In the genomic region with DNA sequence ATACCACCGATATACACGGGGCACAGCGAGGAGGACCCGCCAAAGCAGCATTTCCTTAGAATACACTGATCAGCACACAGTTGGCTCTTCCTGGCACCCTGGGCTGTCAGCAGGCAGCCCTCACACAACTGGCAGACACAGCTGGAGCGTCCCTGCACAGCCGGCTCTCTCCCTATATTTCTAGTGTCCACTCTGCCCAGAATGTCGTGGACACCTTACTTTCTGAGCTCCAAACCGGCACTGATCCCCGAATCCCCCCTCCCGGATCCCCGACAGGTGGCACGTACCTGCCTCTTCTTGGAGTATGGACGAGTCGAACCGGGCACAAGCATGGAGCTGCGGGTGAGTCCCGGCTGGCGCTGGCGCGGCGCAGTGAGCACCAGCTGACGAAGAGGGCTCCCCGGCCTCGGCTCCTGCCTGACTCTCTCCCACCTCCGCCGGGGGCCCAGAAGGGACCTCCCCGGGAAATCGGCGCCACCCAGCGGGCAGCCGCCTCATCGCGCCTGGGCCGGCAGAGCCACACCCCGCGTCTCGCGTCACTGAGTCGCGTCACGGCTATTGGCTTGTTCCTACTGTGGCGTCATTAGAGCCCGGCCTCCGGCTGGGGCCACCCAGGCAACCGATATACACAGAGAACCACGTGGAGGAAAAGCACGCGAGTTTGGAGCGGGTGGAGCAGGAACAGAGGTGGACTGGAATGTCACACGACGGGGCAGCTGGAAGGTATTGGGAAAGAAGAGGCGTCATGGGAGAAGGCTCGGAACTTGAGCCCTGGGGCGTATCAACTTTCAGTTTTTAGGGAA, we compare ENCODE assay signal across 8 cellular contexts. TPM values are rescaled to one million over a fixed set of nuclear protein-coding genes. Genes with fewer than 3 reads are reported as not detected.
DNase-seq lines count a peak whose midpoint lies in the region; ATAC-seq and TF ChIP-seq lines count a peak whose summit lies in the region.

A gene with protein sequence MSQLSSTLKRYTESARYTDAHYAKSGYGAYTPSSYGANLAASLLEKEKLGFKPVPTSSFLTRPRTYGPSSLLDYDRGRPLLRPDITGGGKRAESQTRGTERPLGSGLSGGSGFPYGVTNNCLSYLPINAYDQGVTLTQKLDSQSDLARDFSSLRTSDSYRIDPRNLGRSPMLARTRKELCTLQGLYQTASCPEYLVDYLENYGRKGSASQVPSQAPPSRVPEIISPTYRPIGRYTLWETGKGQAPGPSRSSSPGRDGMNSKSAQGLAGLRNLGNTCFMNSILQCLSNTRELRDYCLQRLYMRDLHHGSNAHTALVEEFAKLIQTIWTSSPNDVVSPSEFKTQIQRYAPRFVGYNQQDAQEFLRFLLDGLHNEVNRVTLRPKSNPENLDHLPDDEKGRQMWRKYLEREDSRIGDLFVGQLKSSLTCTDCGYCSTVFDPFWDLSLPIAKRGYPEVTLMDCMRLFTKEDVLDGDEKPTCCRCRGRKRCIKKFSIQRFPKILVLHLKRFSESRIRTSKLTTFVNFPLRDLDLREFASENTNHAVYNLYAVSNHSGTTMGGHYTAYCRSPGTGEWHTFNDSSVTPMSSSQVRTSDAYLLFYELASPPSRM (minus strand): TSS at position 505 of the 803 bp plus-strand sequence. CDS start 8,210 bp downstream, outside the sequence.

- H3K79me2 ChIP-seq in mammary epithelial cell (ENCODE audit: insufficient read depth, low read length): no peaks in the 10 kb centered on the region

- H3K27me3 ChIP-seq in AG04450 (ENCODE audit: control insufficient read depth, insufficient read depth, low read length) (peaks cover 17% of the 10 kb centered on the region), mammary epithelial cell (ENCODE audit: insufficient read depth, low read length) (no peaks in the 10 kb centered on the region), iPS-20b (ENCODE audit: insufficient read depth, low read length) (peaks cover 44% of the 10 kb centered on the region), skeletal muscle tissue (ENCODE audit: control insufficient read depth in 3 of 3, insufficient read depth in 3 of 3, low read length in 3 of 3) (no peaks in the 10 kb centered on the region)

- no peaks in the 10 kb centered on the region for H3K36me3 ChIP-seq in mammary epithelial cell (ENCODE audit: insufficient read depth, low read length)
- H3K36me3 ChIP-seq in iPS-20b (ENCODE audit: insufficient read depth, low read depth, low read length): no peaks in the 10 kb centered on the region
- H3K36me3 ChIP-seq in skeletal muscle tissue (ENCODE audit: control insufficient read depth in 3 of 3, insufficient read depth in 3 of 3, low read length in 3 of 3): peaks cover 0 to 6% (median 0%) of the 10 kb centered on the region in 3 donors

- H4K20me1 ChIP-seq in mammary epithelial cell (ENCODE audit: insufficient read depth, low read length): no peaks in the 10 kb centered on the region

- H3K4me1 ChIP-seq in mammary epithelial cell (ENCODE audit: insufficient read depth, low read length): peaks cover 38% of the 10 kb centered on the region
- peaks cover 31% of the 10 kb centered on the region for H3K4me1 ChIP-seq in iPS-20b (ENCODE audit: insufficient read depth, low read length)
- H3K4me1 ChIP-seq in skeletal muscle tissue (ENCODE audit: control insufficient read depth in 3 of 3, insufficient read depth in 3 of 3, low read length in 3 of 3): peaks cover 37 to 44% (median 38%) of the 10 kb centered on the region in 3 donors

- DNase-seq in AG04450 (ENCODE audit: low read depth, low spot score) (peak; percentile 88), NCI-H2227 (lab: John Stamatoyannopoulos, UW; ENCODE audit: unreplicated experiment) (peak; percentile 94), mammary epithelial cell (peak; percentile 97)

- ATAC-seq in GM18873 (IDR thresholded peaks at IDR 0.05; ENCODE audit: low FRiP score, unreplicated experiment): peak; percentile 86
- ATAC-seq in HG03159 (IDR thresholded peaks at IDR 0.05; ENCODE audit: unreplicated experiment): peak; percentile 97

- TSS peak; percentile 52 for BruUV-seq in mammary epithelial cell (replicated peaks; lab: Mats Ljungman, UMichigan)

- dilution Hi-C loops in mammary epithelial cell (cut with HindIII; ENCODE audit: low sequenced_read_pairs): no loop called here

- H3K27ac ChIP-seq in AG04450 (ENCODE audit: low read depth, low read length) (peak within 1 kb of the TSS; percentile 21), mammary epithelial cell (ENCODE audit: insufficient read depth, low read depth, low read length) (peak within 1 kb of the TSS; percentile 90), iPS-20b (ENCODE audit: low read length) (no peak within 1 kb of the TSS), skeletal muscle tissue (ENCODE audit: low read depth, low read length) (peak within 1 kb of the TSS; percentile 100)

- H2AFZ ChIP-seq in mammary epithelial cell (ENCODE audit: low read depth, low read length): peak within 1 kb of the TSS; percentile 93

- in situ Hi-C loops in mammary epithelial cell (cut with MboI; ENCODE audit: low sequenced_read_pairs in 2 of 2): loop anchor here in 1 of 2 donors (10.0 kb wide), 1 partner anchor 93 kb away; no protein-coding TSS in a partner anchor

- H3K4me3 ChIP-seq in AG04450 (ENCODE audit: low read depth, low read length): peak within 1 kb of the TSS; percentile 68
- peak within 1 kb of the TSS; percentile 61 for H3K4me3 ChIP-seq in WI38 (ENCODE audit: low read depth, low read length)
- peak within 1 kb of the TSS; percentile 48 to 60 (median 55) for H3K4me3 ChIP-seq in mammary epithelial cell (replicated peaks in 1 of 3; ENCODE audit: insufficient read depth in 1 of 3, low read depth in 2 of 3, low read length in 3 of 3)
- peak within 1 kb of the TSS; percentile 67 for H3K4me3 ChIP-seq in iPS-20b (ENCODE audit: low read length)
- H3K4me3 ChIP-seq in skeletal muscle tissue (ENCODE audit: low read length in 3 of 3): peak within 1 kb of the TSS; percentile 75 to 89 (median 84)

- H3K9ac ChIP-seq in mammary epithelial cell (ENCODE audit: insufficient read depth, low read length): peak within 1 kb of the TSS; percentile 89
- peak within 1 kb of the TSS; percentile 65; the same call in 1 of the 2 replicates for H3K9ac ChIP-seq in iPS-20b (ENCODE audit: low read depth, low read length)
- H3K9ac ChIP-seq in skeletal muscle tissue (ENCODE audit: low read depth in 1 of 3, low read length in 3 of 3): peak within 1 kb of the TSS; percentile 78 to 90 (median 85)

- H3K4me2 ChIP-seq in mammary epithelial cell (ENCODE audit: insufficient read depth, low read depth, low read length): peak within 1 kb of the TSS; percentile 91

- H3K9me3 ChIP-seq in AG04450 (ENCODE audit: control insufficient read depth, insufficient read depth, low read length): no peaks in the 10 kb centered on the region
- no peaks in the 10 kb centered on the region for H3K9me3 ChIP-seq in mammary epithelial cell (replicated peaks; ENCODE audit: insufficient read depth, low read length)
- H3K9me3 ChIP-seq in iPS-20b (ENCODE audit: insufficient read depth, low read depth, low read length): no peaks in the 10 kb centered on the region
- H3K9me3 ChIP-seq in skeletal muscle tissue (ENCODE audit: control insufficient read depth in 3 of 3, low read length in 3 of 3): no peaks in the 10 kb centered on the region

- TF ChIP-seq CTCF in AG04450 (IDR thresholded peaks at IDR 0.05; ENCODE audit: low read depth, low read length) (peak; percentile 78), WI38 (IDR thresholded peaks at IDR 0.05; ENCODE audit: low read depth, low read length) (peak; percentile 73), mammary epithelial cell (conservative IDR thresholded peaks at IDR 0.05 in 1 of 2, IDR thresholded peaks at IDR 0.05 in 1 of 2; ENCODE audit: extremely low read depth in 1 of 2, insufficient read depth in 1 of 2, low read depth in 1 of 2, low read length in 2 of 2) (peak; percentile 62 to 89)

- under 1% methylated on average over 19 of the region's 54 CpGs for WGBS in mammary epithelial cell (ENCODE audit: low coverage, missing lambda C conversion rate)

- intact Hi-C loops in mammary epithelial cell (cut with micrococcal nuclease): loop anchor here (1.0 to 10.0 kb wide), 6 partner anchors 20 to 743 kb away; a partner anchor contains a TSS

- POLR2A ChIA-PET in AG04450 (lab: Yijun Ruan, JAX): interaction anchor here (0.6 to 1.2 kb wide), 2 partner anchors 94 to 102 kb away, joined by 3 to 4 read pairs; no protein-coding TSS in a partner anchor

- CTCF ChIA-PET in AG04450 (lab: Charles Lee) (interaction anchor here (0.5 to 5.7 kb wide), 24 partner anchors 10 to 1030 kb away, joined by 3 to 48 read pairs (median 6); a partner anchor contains a TSS), mammary epithelial cell (lab: Charles Lee; ENCODE audit: low non-redundant PET) (interaction anchor here (0.6 to 1.5 kb wide), 6 partner anchors 25 to 479 kb away, joined by 3 to 5 read pairs (median 4); a partner anchor contains a TSS)

RNA-seq across cellular contexts. Expression of the gene that starts here (rescaled TPM):
- polyA plus RNA-seq in AG04450 (2011; rRNA removed) (0.32 and 0.46 TPM in 2 replicates), mammary epithelial cell (1.3 TPM)
- 0.35 and 1.0 TPM in 2 replicates for polyA minus RNA-seq in AG04450 (2011; rRNA and poly(A)+ RNA removed)
- total RNA-seq in mammary epithelial cell (1 to 10 TPM; 2.7 to 3.0 TPM), skeletal muscle tissue (8.9 TPM)
- polyA minus RNA-seq in mammary epithelial cell: 0.88 TPM
